Comparison of ENCODE assay signal across 3 cellular contexts in the genomic region with DNA sequence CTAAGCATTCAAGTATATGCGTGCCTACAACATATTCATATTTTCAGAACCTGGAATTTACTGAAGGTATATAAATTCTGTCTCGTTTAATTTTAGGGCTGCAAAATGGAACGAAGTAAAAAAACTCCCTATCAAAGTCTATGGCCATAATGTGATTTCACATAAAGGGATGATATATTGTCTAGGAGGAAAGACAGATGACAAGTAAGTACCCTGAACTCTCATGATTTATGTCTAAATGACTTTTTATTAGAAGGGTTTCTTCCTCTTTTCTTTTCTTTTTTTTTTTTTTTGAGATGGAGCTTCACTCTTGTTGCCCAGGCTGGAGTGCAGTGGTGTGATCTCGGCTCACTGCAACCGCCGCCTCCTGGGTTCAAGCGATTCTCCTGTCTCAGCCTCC. TPM values are rescaled to one million over a fixed set of nuclear protein-coding genes. Genes with fewer than 3 reads are reported as not detected.
"Had no signal": no experiment of that assay in that cellular context is flagged by ENCODE, and none has a peak within 500 bp of the region (broad histone marks: within the 10 kb centered on the region; RNA-seq: fewer than 3 reads in every experiment).

No MANE protein-coding gene starts in this region.

RNA-seq across cellular contexts. Expression of a gene that starts 5.3 kb away (rescaled TPM):
- total RNA-seq: HT1080, M059J, OCI-LY7 had no signal
